Comparison of ENCODE assay signal across 14 cellular contexts in the genomic region with DNA sequence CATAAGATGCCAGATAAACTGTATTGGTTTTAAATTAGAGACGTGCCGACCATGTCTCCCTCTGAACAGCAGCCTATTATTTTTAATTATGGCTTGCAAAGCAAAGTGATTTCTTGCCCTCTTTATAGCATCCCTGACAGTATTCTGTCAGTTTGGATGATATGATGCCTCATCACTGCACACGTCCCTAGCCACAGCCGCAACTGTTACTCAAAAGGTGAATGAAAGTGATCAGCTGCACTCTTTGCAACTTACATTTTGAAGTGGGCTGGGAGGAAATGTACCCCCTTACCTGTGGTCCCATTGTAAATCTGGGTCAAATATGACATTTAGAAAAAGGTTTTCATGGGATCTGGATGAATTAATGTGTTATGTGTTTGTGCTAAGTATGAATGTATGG.
A peak's percentile ranks its signal among the peaks of the same experiment; 100 is the strongest.
DNase-seq lines count a peak whose midpoint lies in the region; ATAC-seq, FAIRE-seq and TF ChIP-seq lines count a peak whose summit lies in the region.
"Had no signal": no experiment of that assay in that cellular context is flagged by ENCODE, and none has a peak within 500 bp of the region (broad histone marks: within the 10 kb centered on the region; RNA-seq: fewer than 3 reads in every experiment).

No MANE protein-coding gene starts in this region.

- no peak overlapping the region for H3K4me3 Mint-ChIP-seq in activated CD8-positive, alpha-beta memory T cell treated with anti-CD3 and anti-CD28 coated beads, Interleukin-2, amount 10 ng/mL, durations not matched to agents 7 days and 5 days
- no peak overlapping the region for H3K4me3 Mint-ChIP-seq in T-helper 2 cell treated with Interferon-gamma antibody and Interleukin-4, amounts not matched to agents 5 μg/mL and 100 μg/mL, for 36 hours
- no peak overlapping the region for H3K4me3 Mint-ChIP-seq in MCF 10A (ENCODE audit: unreplicated experiment)
- H3K4me3 Mint-ChIP-seq: B cell; CD4-positive, alpha-beta T cell; HFFc6 had no signal

- H3K27me3 Mint-ChIP-seq in activated CD8-positive, alpha-beta memory T cell treated with anti-CD3 and anti-CD28 coated beads, Interleukin-2, amount 10 ng/mL, durations not matched to agents 7 days and 5 days, result no peaks in the 10 kb centered on the region
- H3K27me3 Mint-ChIP-seq in T-helper 2 cell treated with Interferon-gamma antibody and Interleukin-4, amounts not matched to agents 5 μg/mL and 100 μg/mL, for 36 hours (ENCODE audit: low read depth), result no peaks in the 10 kb centered on the region
- H3K27me3 Mint-ChIP-seq in MCF 10A (ENCODE audit: insufficient read depth, unreplicated experiment), result no peaks in the 10 kb centered on the region
- H3K27me3 Mint-ChIP-seq: B cell; CD4-positive, alpha-beta T cell had no signal

- CTCF ChIA-PET in activated CD8-positive, alpha-beta memory T cell treated with anti-CD3 and anti-CD28 coated beads, Interleukin-2, amount 10 ng/mL, durations not matched to agents 7 days and 5 days (lab: Charles Lee), result no interaction called here
- CTCF ChIA-PET in MCF 10A (lab: Yijun Ruan, JAX), result interaction anchor here (0.6 to 0.9 kb wide), 2 partner anchors 18 to 874 kb away, joined by 3 read pairs; no protein-coding TSS in a partner anchor

- intact Hi-C loops in MCF 10A (cut with micrococcal nuclease), result no loop called here

- no TSS peak for BruUV-seq in MCF 10A (replicated peaks; lab: Mats Ljungman, UMichigan)

- POLR2A ChIA-PET in MCF 10A (lab: Yijun Ruan, JAX), result no interaction called here

- DNase-seq in activated CD8-positive, alpha-beta memory T cell treated with anti-CD3 and anti-CD28 coated beads, Interleukin-2, amount 10 ng/mL, durations not matched to agents 7 days and 5 days, result peak; percentile 55
- DNase-seq in activated CD8-positive, alpha-beta memory T cell treated with anti-CD3 and anti-CD28 coated beads, Interleukin-2, amount 50 U/mL, for 4 hours, result no peak
- DNase-seq in HTR-8/SVneo (ENCODE audit: insufficient read length, low spot score) (no peak), MCF 10A (ENCODE audit: unreplicated experiment) (no peak), iPS-NIHi7 (ENCODE audit: extremely low spot score) (no peak)
- peak; percentile 17 for DNase-seq in T-helper 2 cell treated with Interferon-gamma antibody and Interleukin-4, amounts not matched to agents 5 μg/mL and 100 μg/mL, for 36 hours (ENCODE audit: low spot score)
- no peak for DNase-seq in stimulated activated naive CD8-positive, alpha-beta T cell treated with anti-CD3 and anti-CD28 coated beads, Interleukin-15, Interleukin-2, amounts not matched to agents 100 U/mL and 50 U/mL, for 24 hours
- DNase-seq: Calu3; CD4-positive, alpha-beta T cell; DMS 273 treated with DMSO at 0.1 percent for 48 hours; HCEC 1CT; HFFc6 had no signal

- H3K27ac Mint-ChIP-seq in activated CD8-positive, alpha-beta memory T cell treated with anti-CD3 and anti-CD28 coated beads, Interleukin-2, amount 10 ng/mL, durations not matched to agents 7 days and 5 days, result no peak overlapping the region
- H3K27ac Mint-ChIP-seq in T-helper 2 cell treated with Interferon-gamma antibody and Interleukin-4, amounts not matched to agents 5 μg/mL and 100 μg/mL, for 36 hours, result no peak overlapping the region
- no peak overlapping the region for H3K27ac Mint-ChIP-seq in MCF 10A (ENCODE audit: low read depth, unreplicated experiment)
- H3K27ac Mint-ChIP-seq: B cell; CD4-positive, alpha-beta T cell; HFFc6 had no signal

- H3K4me1 Mint-ChIP-seq in activated CD8-positive, alpha-beta memory T cell treated with anti-CD3 and anti-CD28 coated beads, Interleukin-2, amount 10 ng/mL, durations not matched to agents 7 days and 5 days, result peaks cover 16% of the 10 kb centered on the region
- H3K4me1 Mint-ChIP-seq in T-helper 2 cell treated with Interferon-gamma antibody and Interleukin-4, amounts not matched to agents 5 μg/mL and 100 μg/mL, for 36 hours (ENCODE audit: low read depth), result peaks cover 9% of the 10 kb centered on the region
- H3K4me1 Mint-ChIP-seq in MCF 10A (ENCODE audit: insufficient read depth, unreplicated experiment), result no peaks in the 10 kb centered on the region
- H3K4me1 Mint-ChIP-seq: B cell had no signal

- no peak for TF ChIP-seq CTCF in MCF 10A (IDR thresholded peaks at IDR 0.05; ENCODE audit: unreplicated experiment)

- H3K36me3 Mint-ChIP-seq in activated CD8-positive, alpha-beta memory T cell treated with anti-CD3 and anti-CD28 coated beads, Interleukin-2, amount 10 ng/mL, durations not matched to agents 7 days and 5 days, result peaks cover 10% of the 10 kb centered on the region
- peaks cover 6% of the 10 kb centered on the region for H3K36me3 Mint-ChIP-seq in T-helper 2 cell treated with Interferon-gamma antibody and Interleukin-4, amounts not matched to agents 5 μg/mL and 100 μg/mL, for 36 hours (ENCODE audit: low read depth)
- no peaks in the 10 kb centered on the region for H3K36me3 Mint-ChIP-seq in MCF 10A (ENCODE audit: insufficient read depth, unreplicated experiment)

- FAIRE-seq in HTR-8/SVneo (lab: Jason Lieb, UNC), result peak; percentile 38
- FAIRE-seq: A204.1 had no signal

- peaks cover 6% of the 10 kb centered on the region for H3K9me3 Mint-ChIP-seq in activated CD8-positive, alpha-beta memory T cell treated with anti-CD3 and anti-CD28 coated beads, Interleukin-2, amount 10 ng/mL, durations not matched to agents 7 days and 5 days (ENCODE audit: low read depth)
- peaks cover 10% of the 10 kb centered on the region for H3K9me3 Mint-ChIP-seq in T-helper 2 cell treated with Interferon-gamma antibody and Interleukin-4, amounts not matched to agents 5 μg/mL and 100 μg/mL, for 36 hours
- peaks cover 12% of the 10 kb centered on the region for H3K9me3 Mint-ChIP-seq in MCF 10A (ENCODE audit: unreplicated experiment)

- peak; percentile 64 for ATAC-seq in activated CD8-positive, alpha-beta memory T cell treated with anti-CD3 and anti-CD28 coated beads, Interleukin-2, amount 10 ng/mL, durations not matched to agents 7 days and 5 days
- ATAC-seq in stimulated activated naive CD8-positive, alpha-beta T cell treated with anti-CD3 and anti-CD28 coated beads, Interleukin-15, Interleukin-2, amounts not matched to agents 100 U/mL and 50 U/mL, for 24 hours, result peak; percentile 57

Comparison
In these comparisons a context has a peak if more than half of its experiments do, and no peak if none do; other contexts are left out.
1. DNase-seq: peak in activated CD8-positive, alpha-beta memory T cell treated with anti-CD3 and anti-CD28 coated beads, Interleukin-2, amount 10 ng/mL, durations not matched to agents 7 days and 5 days (single experiment) and T-helper 2 cell treated with Interferon-gamma antibody and Interleukin-4, amounts not matched to agents 5 μg/mL and 100 μg/mL, for 36 hours (single experiment); none in activated CD8-positive, alpha-beta memory T cell treated with anti-CD3 and anti-CD28 coated beads, Interleukin-2, amount 50 U/mL, for 4 hours (single experiment), HTR-8/SVneo (single experiment), stimulated activated naive CD8-positive, alpha-beta T cell treated with anti-CD3 and anti-CD28 coated beads, Interleukin-15, Interleukin-2, amounts not matched to agents 100 U/mL and 50 U/mL, for 24 hours (single experiment), MCF 10A (single experiment) and iPS-NIHi7 (single experiment).